Comparison of ENCODE assay signal across 8 cellular contexts in genomic region chr3:120350431-120350941, GRCh38. TPM values are rescaled to one million over a fixed set of nuclear protein-coding genes. Genes with fewer than 3 reads are reported as not detected.
A peak's percentile ranks its signal among the peaks of the same experiment; 100 is the strongest.
DNase-seq lines count a peak whose midpoint lies in the region; ATAC-seq and TF ChIP-seq lines count a peak whose summit lies in the region.

No MANE protein-coding gene starts in this region.

- peak overlapping the region in 5 of 10 donors; percentile 38 to 96 (median 91) for H3K27ac Mint-ChIP-seq in naive thymus-derived CD8-positive, alpha-beta T cell

- H4K20me1 ChIP-seq in OCI-LY1 (ENCODE audit: insufficient read depth, low read length): no peaks in the 10 kb centered on the region

- H3F3A ChIP-seq in OCI-LY1 (ENCODE audit: insufficient read depth, low read length): no peaks in the 10 kb centered on the region

- no peaks in the 10 kb centered on the region for H3K27me3 ChIP-seq in OCI-LY1 (ENCODE audit: insufficient read depth, low read length)
- no peaks in the 10 kb centered on the region for H3K27me3 ChIP-seq in dorsolateral prefrontal cortex

- H3K36me3 Mint-ChIP-seq in naive thymus-derived CD8-positive, alpha-beta T cell: peaks cover 0 to 9% (median 0%) of the 10 kb centered on the region in 3 donors

- H3K4me3 ChIP-seq in OCI-LY1 (ENCODE audit: low read depth, low read length, poor library complexity, severe bottlenecking) (peak overlapping the region; percentile 93), dorsolateral prefrontal cortex (peak overlapping the region in 58 of 59 donors; percentile 64 to 99 (median 90))

- TF ChIP-seq CTCF in OCI-LY1 (IDR thresholded peaks at IDR 0.05; ENCODE audit: low read length) (no peak), dorsolateral prefrontal cortex (IDR thresholded peaks at IDR 0.05 in 54 of 56, conservative IDR thresholded peaks at IDR 0.05 in 2 of 56; ENCODE audit: low read depth in 1 of 56, partially characterized antibody in 56 of 56) (no peak)

- H3K4me3 Mint-ChIP-seq in naive thymus-derived CD8-positive, alpha-beta T cell: peak overlapping the region in 8 of 10 donors; percentile 30 to 97 (median 94)

- peaks cover 29% of the 10 kb centered on the region for H3K79me2 ChIP-seq in OCI-LY1 (ENCODE audit: insufficient read depth, low read length)

- no peaks in the 10 kb centered on the region for H3K9me2 ChIP-seq in OCI-LY1 (ENCODE audit: low read depth, low read length)

- H2AFZ ChIP-seq in OCI-LY1 (ENCODE audit: low read length): no peak overlapping the region

- H3K36me3 ChIP-seq in OCI-LY1 (ENCODE audit: insufficient read depth, low read length): peaks cover 15% of the 10 kb centered on the region

- H3K9me3 Mint-ChIP-seq in naive thymus-derived CD8-positive, alpha-beta T cell: no peaks in the 10 kb centered on the region

- H3K4me2 ChIP-seq in OCI-LY1 (ENCODE audit: low read length): 0 out of 2 replicates have a peak overlapping the region, but pooled peaks have one; percentile 92

- H3K27ac ChIP-seq in OCI-LY1 (ENCODE audit: low read depth, low read length, poor library complexity, severe bottlenecking) (no peak overlapping the region), dorsolateral prefrontal cortex (peak overlapping the region in 47 of 59 donors; percentile 17 to 99 (median 97))

- no peaks in the 10 kb centered on the region for H3K9me3 ChIP-seq in OCI-LY1 (ENCODE audit: low read length)

- ATAC-seq in naive thymus-derived CD8-positive, alpha-beta T cell: no peak
- ATAC-seq in HG02759 (IDR thresholded peaks at IDR 0.05; ENCODE audit: unreplicated experiment) (no peak), GM21423 (IDR thresholded peaks at IDR 0.05; ENCODE audit: unreplicated experiment) (no peak)

- DNase-seq in DMS79 treated with DMSO at 0.1 percent for 48 hours (lab: John Stamatoyannopoulos, UW): peak; percentile 38
- no peak for DNase-seq in DMS79 (lab: John Stamatoyannopoulos, UW)
- peak in 1 of 10 donors; percentile 22 for DNase-seq in dorsolateral prefrontal cortex
- no peak for DNase-seq in naive thymus-derived CD8-positive, alpha-beta T cell
- DNase-seq in retina: no peak

- peaks cover 0 to 11% (median 0%) of the 10 kb centered on the region in 5 donors for H3K27me3 Mint-ChIP-seq in naive thymus-derived CD8-positive, alpha-beta T cell

- H3K4me1 ChIP-seq in OCI-LY1 (ENCODE audit: insufficient read depth, low read length, severe bottlenecking): peaks cover 20% of the 10 kb centered on the region

- no peak overlapping the region for H3K9ac ChIP-seq in OCI-LY1 (ENCODE audit: low read length)

- intact Hi-C loops in dorsolateral prefrontal cortex (cut with DNase I): no loop called here

- POLR2A ChIA-PET in naive thymus-derived CD8-positive, alpha-beta T cell (lab: Charles Lee): interaction anchor here (0.9 to 2.8 kb wide), 5 partner anchors 18 to 392 kb away, joined by 3 to 52 read pairs (median 9); partner anchors contain the start of genes GSK3B, GTF2E1 and RABL3

- H3K4me1 Mint-ChIP-seq in naive thymus-derived CD8-positive, alpha-beta T cell: peaks cover 16 to 36% (median 33%) of the 10 kb centered on the region in 4 donors

RNA-seq across cellular contexts. Expression of gene LRRC58, which starts 1.3 kb away (rescaled TPM):
- total RNA-seq in dorsolateral prefrontal cortex: 10 to 100 TPM; 15.6 to 29.6 (median 20.9) TPM
- total RNA-seq in naive thymus-derived CD8-positive, alpha-beta T cell: 10 to 100 TPM; 19.8 to 20.3 TPM
- 1 to 10 TPM; 8.1 to 8.7 (median 8.5) TPM for polyA plus RNA-seq in naive thymus-derived CD8-positive, alpha-beta T cell
